Comparison of ENCODE assay signal across 25 cellular contexts in genomic region chr3:65623362-65623761, GRCh38.
"Had no signal": no experiment of that assay in that cellular context is flagged by ENCODE, and none has a peak within 500 bp of the region (broad histone marks: within the 10 kb centered on the region; RNA-seq: fewer than 3 reads in every experiment).

No MANE protein-coding gene starts in this region.

- H3K4me1 ChIP-seq: colonic mucosa, esophagus squamous epithelium, testis had no signal

- H3K4me2 ChIP-seq: hepatocyte had no signal

- H3K4me3 ChIP-seq: colonic mucosa, esophagus squamous epithelium, hepatocyte, ovary, skin epidermis, spleen, testis, tibial artery had no signal

- H3K27ac ChIP-seq: colonic mucosa, esophagus squamous epithelium, hepatocyte, ovary, skin epidermis, spleen, testis, tibial artery had no signal

- H3K27me3 ChIP-seq: colonic mucosa, esophagus squamous epithelium, hepatocyte, ovary, spleen, testis, tibial artery had no signal

- ATAC-seq: natural killer cell; sciatic nerve; stimulated activated memory B cell treated with anti-CD40 and anti-IgM and Interleukin-4, amounts not matched to agents 10 μg/mL and 1 μg/mL and 100 μg/mL, for 72 hours; stimulated activated naive CD8-positive, alpha-beta T cell treated with anti-CD3 and anti-CD28 coated beads, Interleukin-15, Interleukin-2, amounts not matched to agents 100 U/mL and 50 U/mL, for 24 hours had no signal

- H2AFZ ChIP-seq: hepatocyte had no signal

- DNase-seq: colonic mucosa; effector CD8-positive, alpha-beta T cell; endodermal cell; esophagus squamous epithelium; foreskin melanocyte; islet precursor cell; kidney glomerular epithelial cell; mammary epithelial cell; mesendoderm; midbrain; natural killer cell; occipital lobe; ovary; posterior cingulate gyrus; retina; spleen; stimulated activated CD4-positive, alpha-beta T cell treated with anti-CD3 and anti-CD28 coated beads, Interleukin-4, amount 100 ng/mL, for 4 hours; stimulated activated naive CD8-positive, alpha-beta T cell treated with anti-CD3 and anti-CD28 coated beads, Interleukin-15, Interleukin-2, amounts not matched to agents 100 U/mL and 50 U/mL, for 24 hours; substantia nigra; testis; tibial artery had no signal

- H3K9me3 ChIP-seq: colonic mucosa, esophagus squamous epithelium, ovary, spleen, testis, tibial artery had no signal

- H3K36me3 ChIP-seq: colonic mucosa, esophagus squamous epithelium, ovary, spleen, tibial artery had no signal
